ENCODE assay signal across 14 cellular contexts in the genomic region with DNA sequence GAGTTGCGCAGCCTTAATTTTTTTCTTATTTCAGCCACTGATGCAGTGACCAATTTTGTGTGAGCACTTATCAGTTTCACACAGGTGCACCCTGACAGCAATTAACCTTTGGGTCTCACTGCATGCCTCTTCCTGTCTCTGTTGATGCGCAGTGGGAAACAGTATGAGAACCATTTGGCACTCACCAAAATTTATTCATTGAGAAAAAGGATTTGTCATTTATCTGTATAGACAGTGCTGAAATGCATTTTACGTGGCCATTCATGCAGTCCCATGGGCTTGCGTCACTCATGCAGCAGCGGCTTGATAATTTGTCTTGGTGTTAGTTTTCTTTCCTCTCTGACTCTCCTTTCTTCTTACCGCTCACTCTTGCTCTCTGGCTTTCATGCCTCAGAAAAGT.
A peak's percentile ranks its signal among the peaks of the same experiment; 100 is the strongest.
DNase-seq lines count a peak whose midpoint lies in the region; ATAC-seq and TF ChIP-seq lines count a peak whose summit lies in the region.
"Had no signal": no experiment of that assay in that cellular context is flagged by ENCODE, and none has a peak within 500 bp of the region (broad histone marks: within the 10 kb centered on the region; RNA-seq: fewer than 3 reads in every experiment).

No MANE protein-coding gene starts in this region.

- no peak for TF ChIP-seq RAD21 in Ishikawa (IDR thresholded peaks at IDR 0.05; ENCODE audit: low read depth)

- H3K4me1 ChIP-seq in neural progenitor cell, result no peaks in the 10 kb centered on the region
- H3K4me1 ChIP-seq in osteoblast (ENCODE audit: insufficient read depth, low read length), result peaks cover 8% of the 10 kb centered on the region
- H3K4me1 ChIP-seq: HAP-1 had no signal

- H3K4me3 ChIP-seq in neural progenitor cell (no peak overlapping the region), osteoblast (ENCODE audit: insufficient read depth, low read length) (no peak overlapping the region)
- H3K4me3 ChIP-seq: HAP-1, SJSA1 had no signal

- peaks cover 14% of the 10 kb centered on the region for H3K4me1 Mint-ChIP-seq in neural progenitor cell
- H3K4me1 Mint-ChIP-seq: IgD-negative memory B cell had no signal

- DNase-seq in NCI-H146 (lab: John Stamatoyannopoulos, UW) (peak; percentile 76), dermis blood vessel endothelial cell (peak; percentile 97), neural progenitor cell (ENCODE audit: low spot score) (no peak), NCI-H1048 (lab: John Stamatoyannopoulos, UW) (no peak), osteoblast (ENCODE audit: insufficient read length, low spot score, missing footprints) (no peak)
- DNase-seq: EL, NCI-H446 treated with DMSO at 0.1 percent for 48 hours, NCI-H82, SW 1271 had no signal

- H4K20me1 ChIP-seq in neural progenitor cell (ENCODE audit: low read depth) (no peaks in the 10 kb centered on the region), osteoblast (ENCODE audit: insufficient read depth, low read length) (no peaks in the 10 kb centered on the region)

- no peak overlapping the region for H3K27ac ChIP-seq in neural progenitor cell
- H3K27ac ChIP-seq in osteoblast (ENCODE audit: low read depth, low read length), result no peak overlapping the region
- H3K27ac ChIP-seq: SJSA1 had no signal

- H3K36me3 ChIP-seq in neural progenitor cell (no peaks in the 10 kb centered on the region), osteoblast (ENCODE audit: insufficient read depth, low read length) (no peaks in the 10 kb centered on the region)
- H3K36me3 ChIP-seq: HAP-1, SJSA1 had no signal

- no peaks in the 10 kb centered on the region for H3K27me3 Mint-ChIP-seq in neural progenitor cell (ENCODE audit: insufficient read depth, low read depth)

- H3K27me3 ChIP-seq in neural progenitor cell (no peaks in the 10 kb centered on the region), osteoblast (ENCODE audit: insufficient read depth, low read length) (no peaks in the 10 kb centered on the region)
- H3K27me3 ChIP-seq: SJSA1 had no signal

- no peak for TF ChIP-seq CTCF in neural progenitor cell (IDR thresholded peaks at IDR 0.05)
- no peak for TF ChIP-seq CTCF in osteoblast (IDR thresholded peaks at IDR 0.05; ENCODE audit: extremely low read depth, low read depth, low read length)

- H3K36me3 Mint-ChIP-seq in neural progenitor cell, result no peaks in the 10 kb centered on the region
- H3K36me3 Mint-ChIP-seq: IgD-negative memory B cell had no signal

- H3K79me2 ChIP-seq in neural progenitor cell (ENCODE audit: low read depth) (no peaks in the 10 kb centered on the region), osteoblast (ENCODE audit: insufficient read depth, low read length) (no peaks in the 10 kb centered on the region)

- H3K9me3 ChIP-seq in neural progenitor cell (ENCODE audit: low read depth) (no peaks in the 10 kb centered on the region), osteoblast (ENCODE audit: low read depth, low read length) (no peaks in the 10 kb centered on the region)
- H3K9me3 ChIP-seq: HAP-1, SJSA1 had no signal

- H3F3A ChIP-seq in neural progenitor cell (ENCODE audit: low read depth), result no peaks in the 10 kb centered on the region

- no peaks in the 10 kb centered on the region for H3K9me3 Mint-ChIP-seq in neural progenitor cell
- H3K9me3 Mint-ChIP-seq: IgD-negative memory B cell had no signal

- TF ChIP-seq EP300 in Ishikawa (IDR thresholded peaks at IDR 0.05; ENCODE audit: borderline replicate concordance), result no peak

- no peak overlapping the region for H3K4me2 ChIP-seq in neural progenitor cell
- no peak overlapping the region for H3K4me2 ChIP-seq in osteoblast (ENCODE audit: insufficient read depth, low read length)

- H2AFZ ChIP-seq in neural progenitor cell (replicated peaks) (peak overlapping the region; percentile 42), osteoblast (ENCODE audit: low read length) (no peak overlapping the region)

- no peak overlapping the region for H3K27ac Mint-ChIP-seq in neural progenitor cell
- H3K27ac Mint-ChIP-seq: IgD-negative memory B cell had no signal

- no peak overlapping the region for H3K4me3 Mint-ChIP-seq in neural progenitor cell
- H3K4me3 Mint-ChIP-seq: IgD-negative memory B cell had no signal

- H3K9ac ChIP-seq in neural progenitor cell, result no peak overlapping the region

- ATAC-seq in GM18502 (IDR thresholded peaks at IDR 0.05; ENCODE audit: poor library complexity, unreplicated experiment), result no peak

TF ChIP-seq in Ishikawa, 13 proteins besides CTCF, POLR2A, EP300 and RAD21:
- TF ChIP-seq CEBPB (IDR thresholded peaks at IDR 0.05) (peak; percentile 62; the same call in 1 of the 2 replicates), NFIC (IDR thresholded peaks at IDR 0.05) (no peak)
TF ChIP-seq in Ishikawa: peak in this region for 1.

Comparison
In these comparisons a context has a peak if more than half of its experiments do, and no peak if none do; other contexts are left out.
1. DNase-seq: peak in NCI-H146 (single experiment) and dermis blood vessel endothelial cell (single experiment); none in neural progenitor cell (single experiment), NCI-H1048 (single experiment) and osteoblast (single experiment).